ENCODE assay signal across 8 cellular contexts in genomic region chr3:126212629-126213375, GRCh38. TPM values are rescaled to one million over a fixed set of nuclear protein-coding genes. Genes with fewer than 3 reads are reported as not detected.
DNase-seq lines count a peak whose midpoint lies in the region; ATAC-seq and TF ChIP-seq lines count a peak whose summit lies in the region.

No MANE protein-coding gene starts in this region.

- peaks cover 5% of the 10 kb centered on the region for H3K27me3 Mint-ChIP-seq in mesothelial cell of epicardium (ENCODE audit: low read depth)

- H3K4me2 ChIP-seq in PC-3 (ENCODE audit: low read length): peak overlapping the region; percentile 82

- H3F3A ChIP-seq in PC-3 (ENCODE audit: low read length, unreplicated experiment): no peaks in the 10 kb centered on the region

- H3K4me3 Mint-ChIP-seq in mesothelial cell of epicardium: peak overlapping the region; percentile 79

- intact Hi-C loops in PC-3 (cut with micrococcal nuclease): no loop called here

- H3K27me3 ChIP-seq in PC-3 (ENCODE audit: low read length): no peaks in the 10 kb centered on the region

- H3K27ac Mint-ChIP-seq in mesothelial cell of epicardium: peak overlapping the region; percentile 95

- TF ChIP-seq CTCF in PC-3 (conservative IDR thresholded peaks at IDR 0.05; ENCODE audit: low read depth, low read length) (peak; percentile 25; the same call in 1 of the 2 replicates), epithelial cell of proximal tubule (conservative IDR thresholded peaks at IDR 0.05; ENCODE audit: low read depth, low read length) (peak; percentile 39), mesothelial cell of epicardium (IDR thresholded peaks at IDR 0.05; ENCODE audit: unreplicated experiment) (no peak)

- no peak overlapping the region for H3K27ac ChIP-seq in PC-3 (ENCODE audit: low read length)
- H3K27ac ChIP-seq in urinary bladder (ENCODE audit: low read depth): peak overlapping the region; percentile 91

- peaks cover 3% of the 10 kb centered on the region for H3K36me3 Mint-ChIP-seq in mesothelial cell of epicardium

- H3K4me3 ChIP-seq in PC-3 (ENCODE audit: low read length): peak overlapping the region; percentile 64
- H3K4me3 ChIP-seq in epithelial cell of proximal tubule (ENCODE audit: low read depth, low read length): peak overlapping the region; percentile 61
- H3K4me3 ChIP-seq in urinary bladder (ENCODE audit: low read depth, low read length): peak overlapping the region; percentile 45

- H2AFZ ChIP-seq in PC-3 (ENCODE audit: low read length): peak overlapping the region; percentile 82

- ATAC-seq in PC-3: peak; percentile 63

- WGBS in urinary bladder: 2% methylated on average over 56 of the region's 56 CpGs

- POLR2A ChIA-PET in PC-3 (lab: Charles Lee; ENCODE audit: unreplicated experiment): no interaction called here

- peaks cover 18% of the 10 kb centered on the region for H3K4me1 Mint-ChIP-seq in mesothelial cell of epicardium

- H4K20me1 ChIP-seq in PC-3 (ENCODE audit: low read length): no peaks in the 10 kb centered on the region

- no peaks in the 10 kb centered on the region for H3K9me3 Mint-ChIP-seq in mesothelial cell of epicardium

- H3K36me3 ChIP-seq in PC-3 (ENCODE audit: low read depth, low read length): no peaks in the 10 kb centered on the region
- no peaks in the 10 kb centered on the region for H3K36me3 ChIP-seq in urinary bladder (ENCODE audit: insufficient read depth)

- H3K4me1 ChIP-seq in PC-3 (ENCODE audit: insufficient read depth, low read length) (peaks cover 28% of the 10 kb centered on the region), urinary bladder (ENCODE audit: insufficient read depth) (no peaks in the 10 kb centered on the region)

- H3K9ac ChIP-seq in PC-3 (ENCODE audit: low read length): no peak overlapping the region

- no TSS peak for BruUV-seq in PC-3 (replicated peaks; lab: Mats Ljungman, UMichigan)

- DNase-seq in activated CD4-positive, alpha-beta T cell treated with anti-CD3 and anti-CD28 coated beads for 48 hours: peak; percentile 12
- no peak for DNase-seq in activated CD4-positive, alpha-beta T cell treated with anti-CD3 and anti-CD28 coated beads for 1 hour
- DNase-seq in PC-3 (peak; percentile 51), epithelial cell of proximal tubule (ENCODE audit: low read depth) (no peak), mesothelial cell of epicardium (ENCODE audit: low spot score in 2 of 2, unreplicated experiment in 2 of 2) (peak; percentile 44 to 60), NCI-H774 (lab: John Stamatoyannopoulos, UW) (no peak), dedifferentiated amniotic fluid mesenchymal stem cell (ENCODE audit: extremely low spot score) (no peak)

- no peaks in the 10 kb centered on the region for H3K79me2 ChIP-seq in PC-3 (ENCODE audit: low read length)

- CTCF ChIA-PET in PC-3 (lab: Charles Lee): no interaction called here

- no peaks in the 10 kb centered on the region for H3K9me3 ChIP-seq in PC-3 (ENCODE audit: low read length)

- no peaks in the 10 kb centered on the region for H3K9me2 ChIP-seq in PC-3 (replicated peaks; ENCODE audit: low read length)

RNA-seq across cellular contexts. Expression of gene ALDH1L1, which starts 32.4 kb away (rescaled TPM):
- not detected in 2 replicates for total RNA-seq in PC-3 (2014; rRNA removed)
- 0.06 and 0.29 TPM in 2 replicates for total RNA-seq in epithelial cell of proximal tubule
- 1.0 to 1.6 TPM (median 1.2 TPM) in 3 replicates for total RNA-seq in mesothelial cell of epicardium
- 11.5 TPM for total RNA-seq in urinary bladder
- 24.0 TPM for polyA plus RNA-seq in urinary bladder

Comparison
In these comparisons a context has a peak if more than half of its experiments do, and no peak if none do; other contexts are left out.
1. DNase-seq: peak in activated CD4-positive, alpha-beta T cell treated with anti-CD3 and anti-CD28 coated beads for 48 hours (single experiment), PC-3 (single experiment) and mesothelial cell of epicardium (2 of 2); none in activated CD4-positive, alpha-beta T cell treated with anti-CD3 and anti-CD28 coated beads for 1 hour (single experiment), epithelial cell of proximal tubule (single experiment), NCI-H774 (single experiment) and dedifferentiated amniotic fluid mesenchymal stem cell (single experiment).
2. Peak in every context shown above with its lines, with median percentiles within 50 percentile points of each other: H3K4me3 ChIP-seq.